Comparison of ENCODE assay signal across 2 cellular contexts in the genomic region with DNA sequence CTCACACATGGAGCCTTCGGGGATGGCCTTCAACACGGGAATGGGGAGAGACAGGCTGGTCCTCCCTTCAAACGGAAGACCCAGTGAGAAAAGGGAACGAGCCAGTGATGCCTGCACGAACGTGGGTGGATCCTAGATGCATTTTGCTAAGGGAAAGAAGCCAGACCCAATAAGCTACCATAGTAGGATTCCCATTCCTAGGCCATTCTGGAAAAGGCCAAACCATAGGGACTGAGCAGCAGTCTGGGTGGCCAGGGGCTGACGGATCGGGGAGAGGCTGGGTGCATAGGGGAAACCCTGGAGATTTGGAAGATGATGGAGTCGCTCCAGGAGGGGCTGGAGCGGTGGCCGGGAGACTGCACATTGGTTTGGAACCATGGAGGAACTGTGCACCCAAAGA. TPM values are rescaled to one million over a fixed set of nuclear protein-coding genes. Genes with fewer than 3 reads are reported as not detected.
"Had no signal": no experiment of that assay in that cellular context is flagged by ENCODE, and none has a peak within 500 bp of the region (broad histone marks: within the 10 kb centered on the region; RNA-seq: fewer than 3 reads in every experiment).

No MANE protein-coding gene starts in this region.

RNA-seq across cellular contexts. Expression of a gene that starts 18.7 kb away (rescaled TPM):
- total RNA-seq: Right ventricle myocardium superior, SJSA1 had no signal
